11 cellular contexts compared by ENCODE assay signal in the genomic region with DNA sequence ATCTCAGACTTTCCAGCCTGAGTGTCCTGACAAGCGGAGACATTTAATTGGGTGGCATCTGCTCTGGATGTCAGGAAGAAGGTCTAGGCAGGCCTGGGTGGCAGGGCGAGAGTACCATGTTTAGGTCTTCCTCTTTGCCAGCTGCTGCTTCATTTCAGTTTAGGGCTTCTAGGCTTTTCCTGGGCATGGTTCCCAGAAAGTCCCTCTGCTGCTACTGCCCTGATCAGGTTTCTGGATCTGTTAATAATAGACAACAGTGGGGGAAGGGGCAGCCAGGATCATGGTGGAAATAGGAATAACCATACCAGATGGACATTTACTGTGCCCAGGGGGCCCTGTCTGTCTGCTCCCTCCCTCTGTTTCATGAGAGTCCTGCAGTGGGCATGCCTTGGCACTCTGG. TPM values are rescaled to one million over a fixed set of nuclear protein-coding genes. Genes with fewer than 3 reads are reported as not detected.
A peak's percentile ranks its signal among the peaks of the same experiment; 100 is the strongest.
DNase-seq lines count a peak whose midpoint lies in the region; ATAC-seq and TF ChIP-seq lines count a peak whose summit lies in the region.
"Had no signal": no experiment of that assay in that cellular context is flagged by ENCODE, and none has a peak within 500 bp of the region (broad histone marks: within the 10 kb centered on the region; RNA-seq: fewer than 3 reads in every experiment).

No MANE protein-coding gene starts in this region.

- no CpG with 5 or more reads among the region's 2 CpGs for WGBS in IMR-90 (ENCODE audit: extremely low coverage in 2 of 2, insufficient read length in 1 of 2), 2 experiments
- WGBS in SK-N-SH (ENCODE audit: low lambda C conversion rate) = 61% methylated on average over 2 of the region's 2 CpGs
- 60% methylated on average over 2 of the region's 2 CpGs for WGBS in right lobe of liver (ENCODE audit: insufficient coverage, low coverage, low lambda C conversion rate, missing lambda C conversion rate)

- dilution Hi-C loops in IMR-90 (cut with HindIII; ENCODE audit: low sequenced_read_pairs, unreplicated experiment) = no loop called here

- no peaks in the 10 kb centered on the region for H3K9me3 Mint-ChIP-seq in CD8-positive, alpha-beta memory T cell

- H3K27ac Mint-ChIP-seq in CD8-positive, alpha-beta memory T cell = no peak overlapping the region

- H3K9ac ChIP-seq in IMR-90 (ENCODE audit: low read depth, low read length) (no peak overlapping the region), SK-N-SH (no peak overlapping the region)
- H3K9ac ChIP-seq: BLaER1 treated with 17β-estradiol and CSF1 and Interleukin-3, amounts not matched to agents 10 nM and 100 nM had no signal

- H3K4me1 ChIP-seq in IMR-90 (ENCODE audit: control insufficient read depth, insufficient read depth, low read length) = peaks cover 8% of the 10 kb centered on the region
- peaks cover 10 to 25% of the 10 kb centered on the region in 2 experiments for H3K4me1 ChIP-seq in SK-N-SH (ENCODE audit: control insufficient read depth in 1 of 2, insufficient read depth in 2 of 2, low read depth in 1 of 2, low read length in 1 of 2)
- peaks cover 0 to 21% (median 0%) of the 10 kb centered on the region in 4 donors for H3K4me1 ChIP-seq in right lobe of liver
- no peaks in the 10 kb centered on the region for H3K4me1 ChIP-seq in CD8-positive, alpha-beta memory T cell (ENCODE audit: insufficient read depth, low read length)
- H3K4me1 ChIP-seq: BLaER1 treated with 17β-estradiol and CSF1 and Interleukin-3, amounts not matched to agents 10 nM and 100 nM had no signal

- peak overlapping the region; percentile 36 for H3K4ac ChIP-seq in IMR-90 (ENCODE audit: low read depth, low read length)

- peak overlapping the region; percentile 48; the same call in 1 of the 2 replicates for H3K4me2 ChIP-seq in IMR-90 (ENCODE audit: low read depth, low read length)
- H3K4me2 ChIP-seq in SK-N-SH = peak overlapping the region; percentile 68; the same call in 1 of the 2 replicates
- H3K4me2 ChIP-seq: BLaER1 treated with 17β-estradiol and CSF1 and Interleukin-3, amounts not matched to agents 10 nM and 100 nM had no signal

- H3K56ac ChIP-seq in IMR-90 (ENCODE audit: extremely low read depth, insufficient read depth, low read length) = no peak overlapping the region

- H3K36me3 ChIP-seq in IMR-90 (ENCODE audit: control insufficient read depth, insufficient read depth, low read length) (no peaks in the 10 kb centered on the region), SK-N-SH (replicated peaks in 1 of 2; ENCODE audit: control insufficient read depth in 1 of 2, insufficient read depth in 2 of 2, low read length in 1 of 2) (no peaks in the 10 kb centered on the region), right lobe of liver (no peaks in the 10 kb centered on the region)
- no peaks in the 10 kb centered on the region for H3K36me3 ChIP-seq in CD8-positive, alpha-beta memory T cell (ENCODE audit: insufficient read depth, low read length)
- H3K36me3 ChIP-seq: BLaER1 treated with 17β-estradiol and CSF1 and Interleukin-3, amounts not matched to agents 10 nM and 100 nM had no signal

- no peak overlapping the region for H2AK5ac ChIP-seq in IMR-90 (ENCODE audit: low read depth, low read length)

- H2BK5ac ChIP-seq in IMR-90 (ENCODE audit: low read depth, low read length, poor library complexity, severe bottlenecking) = no peak overlapping the region

- H4K8ac ChIP-seq in IMR-90 (ENCODE audit: low read depth in 2 of 2, low read length in 2 of 2) = peak overlapping the region; percentile 15 to 41; a peak in 2 of 4 replicates

- no peak overlapping the region for H4K5ac ChIP-seq in IMR-90 (ENCODE audit: low read depth, low read length)

- H3K14ac ChIP-seq in IMR-90 (replicated peaks; ENCODE audit: low read depth, low read length) = 0 out of 2 replicates have a peak overlapping the region, but pooled peaks have one; percentile 41

- H3K27me3 Mint-ChIP-seq in CD8-positive, alpha-beta memory T cell = peaks cover 5 to 24% of the 10 kb centered on the region in 2 donors

- H3K23ac ChIP-seq in IMR-90 (ENCODE audit: low read depth, low read length) = 0 out of 2 replicates have a peak overlapping the region, but pooled peaks have one; percentile 38

- H3K9me3 ChIP-seq in IMR-90 (ENCODE audit: control insufficient read depth, insufficient read depth, low read length) (no peaks in the 10 kb centered on the region), SK-N-SH (no peaks in the 10 kb centered on the region), right lobe of liver (no peaks in the 10 kb centered on the region)
- H3K9me3 ChIP-seq in CD8-positive, alpha-beta memory T cell (ENCODE audit: low read length) = no peaks in the 10 kb centered on the region
- H3K9me3 ChIP-seq: BLaER1 treated with 17β-estradiol and CSF1 and Interleukin-3, amounts not matched to agents 10 nM and 100 nM had no signal

- TF ChIP-seq POLR2A in IMR-90 (IDR thresholded peaks at IDR 0.05; ENCODE audit: low read depth, low read length) (no peak), right lobe of liver (IDR thresholded peaks at IDR 0.05) (no peak)

- no peak overlapping the region for H3K18ac ChIP-seq in IMR-90 (ENCODE audit: low read depth, low read length)

- no peak overlapping the region for H2BK20ac ChIP-seq in IMR-90 (ENCODE audit: low read depth, low read length)

- TF ChIP-seq CTCF in AG10803 (conservative IDR thresholded peaks at IDR 0.05; ENCODE audit: low read length) (no peak), IMR-90 (conservative IDR thresholded peaks at IDR 0.05; ENCODE audit: low read depth, low read length) (no peak), SK-N-SH (IDR thresholded peaks at IDR 0.05) (no peak), right lobe of liver (IDR thresholded peaks at IDR 0.05) (no peak)

- BruUV-seq in IMR-90 (replicated peaks; lab: Mats Ljungman, UMichigan) = no TSS peak

- peak in 1 of 2 experiments; percentile 88; a peak in 2 of 4 replicates for TF ChIP-seq EP300 in SK-N-SH (IDR thresholded peaks at IDR 0.05; ENCODE audit: borderline replicate concordance in 1 of 2, low read depth in 1 of 2, low read length in 1 of 2)

- no peaks in the 10 kb centered on the region for H3K79me2 ChIP-seq in SK-N-SH (ENCODE audit: insufficient read depth)

- H3K27ac ChIP-seq in IMR-90 (ENCODE audit: insufficient read depth, low read length) = no peak overlapping the region
- H3K27ac ChIP-seq in SK-N-SH (ENCODE audit: low read depth in 2 of 2, low read length in 1 of 2) = peak overlapping the region; percentile 55 to 93; a peak in 3 of 4 replicates
- H3K27ac ChIP-seq in right lobe of liver = no peak overlapping the region
- H3K27ac ChIP-seq in CD8-positive, alpha-beta memory T cell (ENCODE audit: low read depth, low read length) = no peak overlapping the region
- H3K27ac ChIP-seq: BLaER1 treated with 17β-estradiol and CSF1 and Interleukin-3, amounts not matched to agents 10 nM and 100 nM had no signal

- H2BK120ac ChIP-seq in IMR-90 (ENCODE audit: low read depth, low read length) = no peak overlapping the region

- ATAC-seq in IMR-90 (ENCODE audit: low read depth) = peak; percentile 36
- peak; percentile 41 to 93 (median 74) for ATAC-seq in right lobe of liver
- ATAC-seq: K562 had no signal

- H2AFZ ChIP-seq in IMR-90 (replicated peaks; ENCODE audit: low read length, poor library complexity) (peak overlapping the region; percentile 66), SK-N-SH (ENCODE audit: low read depth) (peak overlapping the region; percentile 71; the same call in 1 of the 2 replicates)

- H3K27me3 ChIP-seq in IMR-90 (ENCODE audit: control insufficient read depth, insufficient read depth, low read length) = no peaks in the 10 kb centered on the region
- H3K27me3 ChIP-seq in SK-N-SH (ENCODE audit: insufficient read depth) = no peaks in the 10 kb centered on the region
- no peaks in the 10 kb centered on the region for H3K27me3 ChIP-seq in right lobe of liver
- no peaks in the 10 kb centered on the region for H3K27me3 ChIP-seq in CD8-positive, alpha-beta memory T cell (ENCODE audit: insufficient read depth, low read length, poor library complexity, severe bottlenecking)
- H3K27me3 ChIP-seq: BLaER1 treated with 17β-estradiol and CSF1 and Interleukin-3, amounts not matched to agents 10 nM and 100 nM had no signal

- TF ChIP-seq RAD21 in IMR-90 (IDR thresholded peaks at IDR 0.05; ENCODE audit: low read length) (no peak), SK-N-SH (IDR thresholded peaks at IDR 0.05; ENCODE audit: low read length) (peak; percentile 23; the same call in 1 of the 2 replicates)

- in situ Hi-C loops in IMR-90 (cut with MboI; ENCODE audit: low sequenced_read_pairs) = no loop called here

- H3K9me2 ChIP-seq in SK-N-SH = no peaks in the 10 kb centered on the region

- no peaks in the 10 kb centered on the region for H3K36me3 Mint-ChIP-seq in CD8-positive, alpha-beta memory T cell

- no peak overlapping the region for H3K4me3 ChIP-seq in AG10803 (ENCODE audit: low read length)
- H3K4me3 ChIP-seq in IMR-90 (ENCODE audit: insufficient read depth, low read depth, low read length) = no peak overlapping the region
- no peak overlapping the region for H3K4me3 ChIP-seq in SK-N-SH (ENCODE audit: low read depth in 2 of 2, low read length in 1 of 2)
- H3K4me3 ChIP-seq in right lobe of liver = no peak overlapping the region
- H3K4me3 ChIP-seq in CD8-positive, alpha-beta memory T cell (ENCODE audit: low read length) = no peak overlapping the region
- H3K4me3 ChIP-seq: BLaER1 treated with 17β-estradiol and CSF1 and Interleukin-3, amounts not matched to agents 10 nM and 100 nM; K562 had no signal

- no peak overlapping the region for H3K4me3 Mint-ChIP-seq in CD8-positive, alpha-beta memory T cell

- H4K91ac ChIP-seq in IMR-90 (ENCODE audit: insufficient read depth, low read depth, low read length) = no peak overlapping the region

- H3F3A ChIP-seq in SK-N-SH (replicated peaks; ENCODE audit: insufficient read depth) = peaks cover 5% of the 10 kb centered on the region

- no peaks in the 10 kb centered on the region for H4K20me1 ChIP-seq in IMR-90 (ENCODE audit: insufficient read depth, low read length)
- no peaks in the 10 kb centered on the region for H4K20me1 ChIP-seq in SK-N-SH (ENCODE audit: insufficient read depth)
- H4K20me1 ChIP-seq: BLaER1 treated with 17β-estradiol and CSF1 and Interleukin-3, amounts not matched to agents 10 nM and 100 nM had no signal

- no peaks in the 10 kb centered on the region for H3K79me1 ChIP-seq in IMR-90 (ENCODE audit: low read depth in 1 of 2, low read length in 2 of 2)

- intact Hi-C loops in IMR-90 (cut with micrococcal nuclease) (loop anchor here (5.0 kb wide), 1 partner anchor 33 kb away; no protein-coding TSS in a partner anchor), right lobe of liver (cut with DNase I) (no loop called here), posterior cingulate gyrus (cut with DNase I) (no loop called here)

- H2AK9ac ChIP-seq in IMR-90 (replicated peaks; ENCODE audit: low read depth, low read length, poor library complexity) = peak overlapping the region; percentile 31

- no peak overlapping the region for H2BK15ac ChIP-seq in IMR-90 (ENCODE audit: low read depth, low read length)

- CTCF ChIA-PET in IMR-90 (lab: Yijun Ruan, JAX) = no interaction called here
- CTCF ChIA-PET in SK-N-SH (lab: Yijun Ruan, JAX) = no interaction called here
- CTCF ChIA-PET in CD8-positive, alpha-beta memory T cell (lab: Charles Lee) = no interaction called here

- H3K4me1 Mint-ChIP-seq in CD8-positive, alpha-beta memory T cell = no peaks in the 10 kb centered on the region

- no peaks in the 10 kb centered on the region for H3K9me1 ChIP-seq in IMR-90 (ENCODE audit: insufficient read depth, low read length)

- POLR2A ChIA-PET in IMR-90 (lab: Charles Lee; ENCODE audit: unreplicated experiment) = no interaction called here
- POLR2A ChIA-PET in SK-N-SH (lab: Yijun Ruan, JAX) = no interaction called here
- POLR2A ChIA-PET in CD8-positive, alpha-beta memory T cell (lab: Charles Lee) = no interaction called here

- DNase-seq in AG10803 (ENCODE audit: low read depth) (peak; percentile 46), IMR-90 (peak; percentile 78), SK-N-SH (peak; percentile 62), right lobe of liver (peak in 2 of 3 donors; percentile 37 to 67), HPDE6-E6E7 (ENCODE audit: extremely low spot score) (no peak), posterior cingulate gyrus (no peak), NCI-H345 treated with DMSO at 0.1 percent for 48 hours (lab: John Stamatoyannopoulos, UW; ENCODE audit: unreplicated experiment) (no peak)
- no peak for DNase-seq in CD8-positive, alpha-beta memory T cell
- DNase-seq: T-helper 9 cell had no signal

RNA-seq across cellular contexts. Expression of gene PLCD4, which starts 2.3 kb away (rescaled TPM):
- total RNA-seq in IMR-90 (2012; rRNA removed) (1.4 and 2.0 TPM in 2 replicates), right lobe of liver (under 1 TPM; 0.31 to 0.95 (median 0.56) TPM)
- polyA plus RNA-seq in IMR-90 (2012; rRNA removed) (1.5 and 1.9 TPM in 2 replicates), SK-N-SH (2012; rRNA removed) (8.5 and 11.0 TPM in 2 replicates)
- 1.2 and 1.3 TPM in 2 replicates for polyA plus RNA-seq in IMR-90 (2012; cell fraction: cytosol; rRNA removed)
- polyA plus RNA-seq in IMR-90 (2012; cell fraction: nucleus; rRNA removed; ENCODE audit: low replicate concordance) = 7.4 and 15.7 TPM in 2 replicates
- polyA plus RNA-seq in SK-N-SH (2012; cell fraction: cytosol; rRNA removed) = 4.3 and 6.5 TPM in 2 replicates
- polyA plus RNA-seq in SK-N-SH (2012; cell fraction: nucleus; rRNA removed) = 41.2 and 45.8 TPM in 2 replicates
- under 1 TPM in 1 of 2 experiments, not detected in 1; 0.16 TPM for total RNA-seq in CD8-positive, alpha-beta memory T cell
- polyA plus RNA-seq in CD8-positive, alpha-beta memory T cell = 0.49 TPM
- total RNA-seq: K562 had no signal

RNA-seq across cellular contexts. Expression of gene CNOT9, which starts 36.8 kb away (rescaled TPM):
- total RNA-seq in IMR-90 (2012; rRNA removed) = 70.5 and 71.0 TPM in 2 replicates
- 33.1 and 35.2 TPM in 2 replicates for polyA plus RNA-seq in IMR-90 (2012; rRNA removed)
- polyA plus RNA-seq in IMR-90 (2012; cell fraction: cytosol; rRNA removed) = 18.7 and 26.1 TPM in 2 replicates
- polyA plus RNA-seq in IMR-90 (2012; cell fraction: nucleus; rRNA removed; ENCODE audit: low replicate concordance) = 32.9 and 63.7 TPM in 2 replicates
- polyA plus RNA-seq in SK-N-SH (2012; rRNA removed) = 36.8 and 40.8 TPM in 2 replicates
- 34.9 and 36.3 TPM in 2 replicates for polyA plus RNA-seq in SK-N-SH (2012; cell fraction: cytosol; rRNA removed)
- polyA plus RNA-seq in SK-N-SH (2012; cell fraction: nucleus; rRNA removed) = 48.5 and 60.1 TPM in 2 replicates
- 10 to 100 TPM; 11.8 to 39.3 (median 19.2) TPM for total RNA-seq in right lobe of liver
- total RNA-seq in CD8-positive, alpha-beta memory T cell = 100 to 1,000 TPM; 131 to 135 TPM
- polyA plus RNA-seq in CD8-positive, alpha-beta memory T cell = 22.5 TPM

RNA-seq across cellular contexts. Expression of gene USP37, which starts 37.3 kb away (rescaled TPM):
- 6.5 and 7.5 TPM in 2 replicates for total RNA-seq in IMR-90 (2012; rRNA removed)
- polyA plus RNA-seq in IMR-90 (2012; rRNA removed) = 1.2 and 1.6 TPM in 2 replicates
- 0.25 and 0.26 TPM in 2 replicates for polyA plus RNA-seq in IMR-90 (2012; cell fraction: cytosol; rRNA removed)
- 0.30 and 3.2 TPM in 2 replicates for polyA plus RNA-seq in IMR-90 (2012; cell fraction: nucleus; rRNA removed; ENCODE audit: low replicate concordance)
- polyA plus RNA-seq in SK-N-SH (2012; rRNA removed) = 0.95 and 1.4 TPM in 2 replicates
- 1.2 and 1.5 TPM in 2 replicates for polyA plus RNA-seq in SK-N-SH (2012; cell fraction: cytosol; rRNA removed)
- polyA plus RNA-seq in SK-N-SH (2012; cell fraction: nucleus; rRNA removed) = 1.2 and 2.4 TPM in 2 replicates
- 1 to 10 TPM; 4.8 to 8.9 (median 6.7) TPM for total RNA-seq in right lobe of liver
- total RNA-seq in CD8-positive, alpha-beta memory T cell = 10 to 100 TPM; 29.9 to 31.5 TPM
- 12.5 TPM for polyA plus RNA-seq in CD8-positive, alpha-beta memory T cell

RNA-seq across cellular contexts. Expression of gene ZNF142, which starts 54.0 kb away (rescaled TPM):
- total RNA-seq in IMR-90 (2012; rRNA removed) (3.3 and 4.3 TPM in 2 replicates), right lobe of liver (10 to 100 TPM in 2 of 6 experiments, 1 to 10 TPM in 4; 7.1 to 12.5 (median 7.5) TPM)
- polyA plus RNA-seq in IMR-90 (2012; rRNA removed) (9.7 and 12.1 TPM in 2 replicates), SK-N-SH (2012; rRNA removed) (5.7 and 8.1 TPM in 2 replicates)
- polyA plus RNA-seq in IMR-90 (2012; cell fraction: cytosol; rRNA removed) = 3.6 and 5.6 TPM in 2 replicates
- 16.7 and 38.4 TPM in 2 replicates for polyA plus RNA-seq in IMR-90 (2012; cell fraction: nucleus; rRNA removed; ENCODE audit: low replicate concordance)
- 2.8 and 4.7 TPM in 2 replicates for polyA plus RNA-seq in SK-N-SH (2012; cell fraction: cytosol; rRNA removed)
- polyA plus RNA-seq in SK-N-SH (2012; cell fraction: nucleus; rRNA removed) = 25.9 and 30.0 TPM in 2 replicates
- 10 to 100 TPM; 60.4 to 64.0 TPM for total RNA-seq in CD8-positive, alpha-beta memory T cell
- 19.7 TPM for polyA plus RNA-seq in CD8-positive, alpha-beta memory T cell

RNA-seq across cellular contexts. Expression of gene BCS1L, which starts 54.0 kb away (rescaled TPM):
- total RNA-seq in IMR-90 (2012; rRNA removed) (39.1 and 39.2 TPM in 2 replicates), right lobe of liver (10 to 100 TPM; 19.7 to 34.1 (median 28.0) TPM)
- polyA plus RNA-seq in IMR-90 (2012; rRNA removed) (56.7 and 56.9 TPM in 2 replicates), SK-N-SH (2012; rRNA removed) (47.5 and 59.8 TPM in 2 replicates)
- 35.4 and 45.1 TPM in 2 replicates for polyA plus RNA-seq in IMR-90 (2012; cell fraction: cytosol; rRNA removed)
- 105 and 153 TPM in 2 replicates for polyA plus RNA-seq in IMR-90 (2012; cell fraction: nucleus; rRNA removed; ENCODE audit: low replicate concordance)
- polyA plus RNA-seq in SK-N-SH (2012; cell fraction: cytosol; rRNA removed) = 27.8 and 33.6 TPM in 2 replicates
- 178 and 182 TPM in 2 replicates for polyA plus RNA-seq in SK-N-SH (2012; cell fraction: nucleus; rRNA removed)
- total RNA-seq in CD8-positive, alpha-beta memory T cell = 10 to 100 TPM; 91.7 to 93.9 TPM
- polyA plus RNA-seq in CD8-positive, alpha-beta memory T cell = 10.1 TPM

Comparison
In these comparisons a context has a peak if more than half of its experiments do, and no peak if none do; other contexts are left out.
1. DNase-seq: peak in AG10803 (single experiment), IMR-90 (single experiment), SK-N-SH (single experiment) and right lobe of liver (2 of 3); none in CD8-positive, alpha-beta memory T cell (0 of 5), HPDE6-E6E7 (single experiment), posterior cingulate gyrus (0 of 10) and NCI-H345 treated with DMSO at 0.1 percent for 48 hours (single experiment).
2. H3K27ac ChIP-seq: peak in SK-N-SH (2 of 2); none in IMR-90 (single experiment), right lobe of liver (0 of 3) and CD8-positive, alpha-beta memory T cell (single experiment).